18 cellular contexts compared by ENCODE assay signal in genomic region chr4:170014359-170015008, GRCh38. TPM values are rescaled to one million over a fixed set of nuclear protein-coding genes. Genes with fewer than 3 reads are reported as not detected.
A peak's percentile ranks its signal among the peaks of the same experiment; 100 is the strongest.
DNase-seq lines count a peak whose midpoint lies in the region; ATAC-seq, FAIRE-seq and TF ChIP-seq lines count a peak whose summit lies in the region.
"Had no signal": no experiment of that assay in that cellular context is flagged by ENCODE, and none has a peak within 500 bp of the region (broad histone marks: within the 10 kb centered on the region; RNA-seq: fewer than 3 reads in every experiment).

No MANE protein-coding gene starts in this region.

- H3K27me3 ChIP-seq in GM23248 (replicated peaks; ENCODE audit: insufficient read depth) (no peaks in the 10 kb centered on the region), astrocyte (ENCODE audit: insufficient read depth, low read length) (no peaks in the 10 kb centered on the region)
- H3K27me3 ChIP-seq: adrenal gland, tibial artery had no signal

- no peak for TF ChIP-seq CTCF in astrocyte (IDR thresholded peaks at IDR 0.05; ENCODE audit: insufficient read depth, low read depth, low read length)

- DNase-seq in GM23248 (peak; percentile 62), astrocyte (ENCODE audit: low read depth) (peak; percentile 88), kidney glomerular epithelial cell (lab: John Stamatoyannopoulos, UW) (peak; percentile 81), GM12891 (ENCODE audit: insufficient read length, low spot score) (no peak)
- DNase-seq: cortex of kidney, kidney, NCI-H1092, NCI-H748 treated with DMSO at 0.1 percent for 48 hours, RPMI8226, small intestine, WERI-Rb-1 had no signal

- peak overlapping the region; percentile 16 for H3K4me2 ChIP-seq in GM23248 (ENCODE audit: unreplicated experiment)
- peak overlapping the region; percentile 36 for H3K4me2 ChIP-seq in astrocyte (ENCODE audit: low read length)

- no peak for FAIRE-seq in astrocyte (lab: Jason Lieb, UNC)
- no peak for FAIRE-seq in GM12891 (lab: Jason Lieb, UNC)
- FAIRE-seq: kidney, small intestine had no signal

- ATAC-seq in GM21447 (IDR thresholded peaks at IDR 0.05; ENCODE audit: unreplicated experiment) (no peak), HG03520 (IDR thresholded peaks at IDR 0.05; ENCODE audit: unreplicated experiment) (no peak)

- peaks cover 14% of the 10 kb centered on the region; the same call in 1 of the 2 replicates for H3F3A ChIP-seq in GM23248 (ENCODE audit: insufficient read depth)

- in situ Hi-C loops in GM23248 (cut with MboI) = no loop called here

- no peaks in the 10 kb centered on the region for H3K27me3 Mint-ChIP-seq in astrocyte (ENCODE audit: low read depth, unreplicated experiment)

- no peak overlapping the region for H3K4me3 ChIP-seq in GM23248
- H3K4me3 ChIP-seq in astrocyte (ENCODE audit: insufficient read depth, low read depth, low read length) = no peak overlapping the region
- H3K4me3 ChIP-seq: adrenal gland, tibial artery had no signal

- H3K4me1 ChIP-seq in GM23248 (ENCODE audit: insufficient read depth) = peaks cover 11% of the 10 kb centered on the region
- no peaks in the 10 kb centered on the region for H3K4me1 ChIP-seq in astrocyte (ENCODE audit: insufficient read depth, low read length)
- H3K4me1 ChIP-seq: adrenal gland had no signal

- H3K9ac ChIP-seq in GM23248 (no peak overlapping the region), astrocyte (ENCODE audit: low read length) (no peak overlapping the region)

- no peak for TF ChIP-seq POLR2A in GM12891 (IDR thresholded peaks at IDR 0.05; ENCODE audit: low read depth, low read length)

- peaks cover 8% of the 10 kb centered on the region for H3K36me3 Mint-ChIP-seq in astrocyte (ENCODE audit: low read depth, unreplicated experiment)

- no peak overlapping the region for H3K4me3 Mint-ChIP-seq in astrocyte (ENCODE audit: unreplicated experiment)

- H3K9me3 ChIP-seq in GM23248 (ENCODE audit: low read depth) (no peaks in the 10 kb centered on the region), astrocyte (ENCODE audit: insufficient read depth, low read depth, low read length) (no peaks in the 10 kb centered on the region)
- H3K9me3 ChIP-seq: adrenal gland, tibial artery had no signal

- H2AFZ ChIP-seq in GM23248 = no peak overlapping the region
- no peak overlapping the region for H2AFZ ChIP-seq in astrocyte (ENCODE audit: low read depth, low read length)

- H3K79me2 ChIP-seq in GM23248 (ENCODE audit: insufficient read depth) = 0 out of 2 replicates have a peak, but pooled peaks cover 6% of the 10 kb centered on the region
- no peaks in the 10 kb centered on the region for H3K79me2 ChIP-seq in astrocyte (ENCODE audit: insufficient read depth, low read length)

- H3K27ac Mint-ChIP-seq in astrocyte (ENCODE audit: unreplicated experiment) = no peak overlapping the region

- no peaks in the 10 kb centered on the region for H4K20me1 ChIP-seq in GM23248 (ENCODE audit: insufficient read depth)
- peaks cover 4% of the 10 kb centered on the region for H4K20me1 ChIP-seq in astrocyte (ENCODE audit: insufficient read depth, low read length)

- H3K36me3 ChIP-seq in GM23248 (ENCODE audit: low read depth) = no peaks in the 10 kb centered on the region
- no peaks in the 10 kb centered on the region for H3K36me3 ChIP-seq in astrocyte (ENCODE audit: insufficient read depth, low read length)
- H3K36me3 ChIP-seq: adrenal gland, tibial artery had no signal

- H3K27ac ChIP-seq in GM23248 = no peak overlapping the region
- no peak overlapping the region for H3K27ac ChIP-seq in astrocyte (ENCODE audit: low read depth, low read length)
- peak overlapping the region; percentile 69 for H3K27ac ChIP-seq in temporal lobe (ENCODE audit: low read depth, low read length)
- H3K27ac ChIP-seq: adrenal gland, C4-2B, HL-60, WERI-Rb-1 had no signal

- H3K9me2 ChIP-seq in GM23248 (ENCODE audit: insufficient read depth) = no peaks in the 10 kb centered on the region

- 46 to 55% methylated on average over 6 of the region's 6 CpGs for WGBS in GM23248 (ENCODE audit: low coverage in 1 of 2, low lambda C conversion rate in 2 of 2, missing lambda C conversion rate in 2 of 2), 2 experiments

- peaks cover 24% of the 10 kb centered on the region for H3K4me1 Mint-ChIP-seq in astrocyte (ENCODE audit: low read depth, unreplicated experiment)

- H3K9me3 Mint-ChIP-seq in astrocyte (ENCODE audit: unreplicated experiment) = no peaks in the 10 kb centered on the region

TF ChIP-seq in GM12891, 5 proteins besides CTCF, POLR2A, EP300 and RAD21:
- no peak for TF ChIP-seq TAF1 (IDR thresholded peaks at IDR 0.05; ENCODE audit: low read depth, low read length)
- no peak for TF ChIP-seq SPI1 (IDR thresholded peaks at IDR 0.05; ENCODE audit: low read depth, low read length)
- TF ChIP-seq POLR2AphosphoS5 (IDR thresholded peaks at IDR 0.05; ENCODE audit: low read depth, low read length) = no peak
- no peak for TF ChIP-seq POU2F2 (IDR thresholded peaks at IDR 0.05; ENCODE audit: low read depth, low read length)
- TF ChIP-seq PAX5 (IDR thresholded peaks at IDR 0.05; ENCODE audit: insufficient read depth, low read length, severe bottlenecking) = no peak

RNA-seq across cellular contexts. Expression of gene MFAP3L, which starts 11.7 kb away (rescaled TPM):
- 19.3 and 20.8 TPM in 2 replicates for total RNA-seq in GM23248 (2014; rRNA removed; shearing (Covaris generic))
- polyA plus RNA-seq in GM23248 (2016; fragmentation: Nextera tagmentation; extraction: Ambion mirVana) = 5.2 and 6.4 TPM in 2 replicates
- total RNA-seq in astrocyte (30.2 and 30.8 TPM in 2 replicates), temporal lobe (10.8 TPM)
- 0.01 TPM for polyA plus RNA-seq in GM12891 (2012; ENCODE audit: low read depth, missing spikeins)
